Comparison of ENCODE assay signal across 30 cellular contexts in the genomic region with DNA sequence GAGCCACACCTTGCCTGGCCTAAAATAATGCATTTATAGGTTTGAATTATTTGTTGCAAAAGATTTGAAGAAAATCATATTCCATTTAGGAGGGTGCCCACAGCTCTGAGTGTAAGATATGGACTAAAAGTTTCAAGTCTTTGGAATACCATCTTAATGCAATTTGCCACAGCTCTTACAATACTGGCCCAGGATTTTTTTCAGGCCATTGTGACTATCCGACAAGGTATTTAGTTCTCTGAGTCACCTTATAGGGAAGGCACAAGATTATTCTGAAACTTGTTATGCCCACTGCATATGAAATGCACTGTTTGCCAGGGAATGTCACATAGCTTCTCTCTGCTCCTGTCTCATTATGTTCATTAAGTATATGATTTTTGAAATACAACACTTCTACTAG. TPM values are rescaled to one million over a fixed set of nuclear protein-coding genes. Genes with fewer than 3 reads are reported as not detected.
DNase-seq lines count a peak whose midpoint lies in the region; ATAC-seq, FAIRE-seq and TF ChIP-seq lines count a peak whose summit lies in the region.
"Had no signal": no experiment of that assay in that cellular context is flagged by ENCODE, and none has a peak within 500 bp of the region (broad histone marks: within the 10 kb centered on the region; RNA-seq: fewer than 3 reads in every experiment).

No MANE protein-coding gene starts in this region.

- H3K36me3 Mint-ChIP-seq in natural killer cell = peaks cover 35% of the 10 kb centered on the region
- peaks cover 30% of the 10 kb centered on the region for H3K36me3 Mint-ChIP-seq in natural killer cell treated with Interleukin-12 subunit alpha and Interleukin-12 subunit beta and Interleukin-15 and Interleukin-18, amount 100 ng/mL, for 72 hours

- intact Hi-C loops in natural killer cell (cut with micrococcal nuclease) (no loop called here), cardiac septum (cut with DNase I) (no loop called here)

- H3K27ac Mint-ChIP-seq in natural killer cell = peak overlapping the region; percentile 11 to 30
- peak overlapping the region in 1 of 2 donors; percentile 10 for H3K27ac Mint-ChIP-seq in natural killer cell treated with Interleukin-12 subunit alpha and Interleukin-12 subunit beta and Interleukin-15 and Interleukin-18, amount 100 ng/mL, for 72 hours

- no peaks in the 10 kb centered on the region for H3K9me3 Mint-ChIP-seq in natural killer cell
- no peaks in the 10 kb centered on the region for H3K9me3 Mint-ChIP-seq in natural killer cell treated with Interleukin-12 subunit alpha and Interleukin-12 subunit beta and Interleukin-15 and Interleukin-18, amount 100 ng/mL, for 72 hours
- H3K9me3 Mint-ChIP-seq: naive thymus-derived CD8-positive, alpha-beta T cell had no signal

- H3K4me1 Mint-ChIP-seq in natural killer cell = peaks cover 28 to 41% of the 10 kb centered on the region in 2 donors
- peaks cover 18 to 20% of the 10 kb centered on the region in 2 donors for H3K4me1 Mint-ChIP-seq in natural killer cell treated with Interleukin-12 subunit alpha and Interleukin-12 subunit beta and Interleukin-15 and Interleukin-18, amount 100 ng/mL, for 72 hours (ENCODE audit: low read depth in 2 of 2)

- no peak for TF ChIP-seq CTCF in natural killer cell (IDR thresholded peaks at IDR 0.05)

- peak overlapping the region; percentile 52 for H3K27ac ChIP-seq in epithelial cell of prostate
- H3K27ac ChIP-seq: ascending aorta, C4-2B, dorsolateral prefrontal cortex, left ventricle myocardium inferior, ovary, suprapubic skin, vagina had no signal

- DNase-seq in natural killer cell (no peak), RKO (ENCODE audit: low spot score) (peak; percentile 53), epithelial cell of prostate (ENCODE audit: low read depth, low spot score) (no peak), urothelium cell line (ENCODE audit: low spot score) (no peak), cardiac septum (ENCODE audit: low spot score) (no peak)
- no peak for DNase-seq in natural killer cell treated with Interleukin-12 subunit alpha and Interleukin-12 subunit beta and Interleukin-15 and Interleukin-18, amount 100 ng/mL, for 72 hours (ENCODE audit: low spot score)
- DNase-seq: activated naive CD4-positive, alpha-beta T cell treated with Interleukin-2 at 50 U/mL for 16 hours; activated T-cell treated with anti-CD3 and anti-CD28 coated beads, Interleukin-2, amount 50 U/mL, for 1 hour; Calu3; dorsolateral prefrontal cortex; KBM-7; left ventricle myocardium inferior; midbrain; MV-4-11; naive thymus-derived CD8-positive, alpha-beta T cell; NCI-H1694 treated with DMSO at 0.1 percent for 48 hours; NCI-H2171 treated with DMSO at 0.1 percent for 48 hours; NCI-H524; ovary; PC-3; SIG-M5 had no signal

- no peak overlapping the region for H3K4me3 Mint-ChIP-seq in natural killer cell
- no peak overlapping the region for H3K4me3 Mint-ChIP-seq in natural killer cell treated with Interleukin-12 subunit alpha and Interleukin-12 subunit beta and Interleukin-15 and Interleukin-18, amount 100 ng/mL, for 72 hours
- H3K4me3 Mint-ChIP-seq: naive thymus-derived CD8-positive, alpha-beta T cell had no signal

- H3K27me3 Mint-ChIP-seq in natural killer cell (ENCODE audit: low read depth in 2 of 2) = no peaks in the 10 kb centered on the region
- H3K27me3 Mint-ChIP-seq in natural killer cell treated with Interleukin-12 subunit alpha and Interleukin-12 subunit beta and Interleukin-15 and Interleukin-18, amount 100 ng/mL, for 72 hours = no peaks in the 10 kb centered on the region
- H3K27me3 Mint-ChIP-seq: naive thymus-derived CD8-positive, alpha-beta T cell had no signal

- peak; percentile 37 for FAIRE-seq in urothelium cell line (lab: Jason Lieb, UNC)

- ATAC-seq in natural killer cell (no peak), HG02870 (IDR thresholded peaks at IDR 0.05; ENCODE audit: unreplicated experiment) (no peak), HG03159 (IDR thresholded peaks at IDR 0.05; ENCODE audit: unreplicated experiment) (no peak)
- no peak for ATAC-seq in natural killer cell treated with Interleukin-12 subunit alpha and Interleukin-12 subunit beta and Interleukin-15 and Interleukin-18, amount 100 ng/mL, for 72 hours
- ATAC-seq: activated CD4-positive, CD25-positive, alpha-beta regulatory T cell treated with anti-CD3 and anti-CD28 coated beads, Interleukin-2, amount 50 U/mL, for 24 hours; naive thymus-derived CD8-positive, alpha-beta T cell; PC-3 had no signal

RNA-seq across cellular contexts. Expression of a gene that starts 29.6 kb away (rescaled TPM):
- total RNA-seq in natural killer cell (1 to 10 TPM in 1 of 3 donors, under 1 TPM in 1, not detected in 1; 0.79 to 2.2 TPM), cardiac septum (6.1 TPM)
- total RNA-seq in natural killer cell treated with Interleukin-12 subunit alpha and Interleukin-12 subunit beta and Interleukin-15 and Interleukin-18, amount 100 ng/mL, for 72 hours = 1 to 10 TPM in 1 of 2 donors, under 1 TPM in 1; 0.92 to 1.9 TPM
- total RNA-seq: ascending aorta, Daoy, epithelial cell of proximal tubule, PC-3, suprapubic skin, vagina had no signal
